Comparison of ENCODE assay signal across 18 cellular contexts in the genomic region with DNA sequence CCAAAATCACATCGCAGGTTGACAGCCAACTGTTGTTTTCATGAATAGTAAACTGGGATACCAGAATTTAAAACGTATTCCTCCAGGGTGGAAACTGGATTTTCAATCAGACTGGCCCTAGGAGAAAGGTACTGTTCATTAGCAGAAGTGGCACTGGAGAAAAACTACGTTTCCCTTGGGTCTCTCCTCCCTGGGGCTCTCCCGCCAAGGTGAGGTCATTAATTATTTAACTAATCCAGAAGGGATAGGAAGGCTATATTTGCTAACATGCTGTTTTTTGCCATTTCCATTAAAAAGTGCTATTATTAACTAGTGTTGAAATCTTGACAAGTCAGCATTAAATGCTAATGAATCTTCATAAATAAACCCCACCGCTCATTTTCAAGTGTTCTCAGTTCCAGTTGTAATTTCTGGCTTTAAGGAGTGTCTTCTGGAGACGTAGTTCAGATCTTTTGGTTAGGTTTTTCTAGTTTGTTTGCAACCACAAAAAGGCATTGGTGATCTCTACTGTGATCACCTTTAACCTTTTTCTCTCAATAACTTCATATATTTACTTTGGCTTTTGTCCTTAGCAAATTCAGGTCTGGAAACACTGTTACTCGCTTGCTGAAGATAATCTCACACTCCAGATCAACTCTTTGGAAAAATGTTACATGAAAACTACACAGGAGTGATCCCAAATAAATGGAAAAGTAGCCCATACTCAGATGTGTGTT. TPM values are rescaled to one million over a fixed set of nuclear protein-coding genes. Genes with fewer than 3 reads are reported as not detected.
DNase-seq lines count a peak whose midpoint lies in the region; ATAC-seq, FAIRE-seq and TF ChIP-seq lines count a peak whose summit lies in the region.
"Had no signal": no experiment of that assay in that cellular context is flagged by ENCODE, and none has a peak within 500 bp of the region (broad histone marks: within the 10 kb centered on the region; RNA-seq: fewer than 3 reads in every experiment).

No MANE protein-coding gene starts in this region.

- H2AFZ ChIP-seq in mammary epithelial cell (ENCODE audit: low read depth, low read length) (no peak overlapping the region), astrocyte (ENCODE audit: low read depth, low read length) (no peak overlapping the region)

- H3K4me2 ChIP-seq in mammary epithelial cell (ENCODE audit: insufficient read depth, low read depth, low read length) (no peak overlapping the region), astrocyte (ENCODE audit: low read length) (peak overlapping the region; percentile 35)

- H3K27me3 ChIP-seq in mammary epithelial cell (ENCODE audit: insufficient read depth, low read length), result no peaks in the 10 kb centered on the region
- no peaks in the 10 kb centered on the region for H3K27me3 ChIP-seq in astrocyte (ENCODE audit: insufficient read depth, low read length)
- H3K27me3 ChIP-seq in upper lobe of right lung, result no peaks in the 10 kb centered on the region
- H3K27me3 ChIP-seq in vagina, result no peaks in the 10 kb centered on the region
- H3K27me3 ChIP-seq: foreskin keratinocyte, Peyer's patch had no signal

- DNase-seq in MCF 10A (ENCODE audit: unreplicated experiment) (no peak), mammary epithelial cell (no peak), astrocyte (ENCODE audit: low read depth) (peak; percentile 29), left colon (no peak), upper lobe of right lung (no peak), vagina (ENCODE audit: extremely low spot score in 2 of 2) (no peak), NCI-H774 (lab: John Stamatoyannopoulos, UW) (no peak), dermis blood vessel endothelial cell (no peak)
- DNase-seq: activated naive CD8-positive, alpha-beta T cell treated with anti-CD3 and anti-CD28 coated beads for 36 hours; EL; foreskin keratinocyte; HCEC 1CT; lower lobe of right lung; NCI-H2107; Peyer's patch; stimulated activated CD4-positive, alpha-beta T cell treated with anti-CD3 and anti-CD28 coated beads, Interleukin-12 subunit alpha, Interleukin-12 subunit beta, amount 100 ng/mL, for 4 hours had no signal

- no peak for FAIRE-seq in astrocyte (lab: Jason Lieb, UNC)
- FAIRE-seq: TTC549 had no signal

- POLR2A ChIA-PET in MCF 10A (lab: Yijun Ruan, JAX), result interaction anchor here (0.7 to 5.6 kb wide), 6 partner anchors 8 to 153 kb away, joined by 3 to 25 read pairs (median 4); a partner anchor contains a TSS

- dilution Hi-C loops in mammary epithelial cell (cut with HindIII; ENCODE audit: low sequenced_read_pairs), result no loop called here

- peaks cover 9% of the 10 kb centered on the region for H4K20me1 ChIP-seq in mammary epithelial cell (ENCODE audit: insufficient read depth, low read length)
- H4K20me1 ChIP-seq in astrocyte (ENCODE audit: insufficient read depth, low read length), result peaks cover 73% of the 10 kb centered on the region

- no peaks in the 10 kb centered on the region for H3K9me3 ChIP-seq in mammary epithelial cell (replicated peaks; ENCODE audit: insufficient read depth, low read length)
- H3K9me3 ChIP-seq in astrocyte (ENCODE audit: insufficient read depth, low read depth, low read length), result no peaks in the 10 kb centered on the region
- H3K9me3 ChIP-seq in upper lobe of right lung, result no peaks in the 10 kb centered on the region
- no peaks in the 10 kb centered on the region for H3K9me3 ChIP-seq in vagina
- H3K9me3 ChIP-seq: lower lobe of right lung, Peyer's patch had no signal

- H3K4me3 ChIP-seq in mammary epithelial cell (replicated peaks in 1 of 3; ENCODE audit: insufficient read depth in 1 of 3, low read depth in 2 of 3, low read length in 3 of 3) (no peak overlapping the region), astrocyte (ENCODE audit: insufficient read depth, low read depth, low read length) (no peak overlapping the region), upper lobe of right lung (no peak overlapping the region), vagina (no peak overlapping the region)
- H3K4me3 ChIP-seq: lower lobe of right lung, Peyer's patch had no signal

- BruUV-seq in MCF 10A (replicated peaks; lab: Mats Ljungman, UMichigan), result no TSS peak
- BruUV-seq in mammary epithelial cell (replicated peaks; lab: Mats Ljungman, UMichigan), result no TSS peak

- TF ChIP-seq CTCF in MCF 10A (IDR thresholded peaks at IDR 0.05; ENCODE audit: unreplicated experiment), result no peak
- TF ChIP-seq CTCF in mammary epithelial cell (conservative IDR thresholded peaks at IDR 0.05 in 1 of 2, IDR thresholded peaks at IDR 0.05 in 1 of 2; ENCODE audit: extremely low read depth in 1 of 2, insufficient read depth in 1 of 2, low read depth in 1 of 2, low read length in 2 of 2), result no peak
- no peak for TF ChIP-seq CTCF in astrocyte (IDR thresholded peaks at IDR 0.05; ENCODE audit: insufficient read depth, low read depth, low read length)
- no peak for TF ChIP-seq CTCF in upper lobe of right lung (IDR thresholded peaks at IDR 0.05)
- no peak for TF ChIP-seq CTCF in vagina (IDR thresholded peaks at IDR 0.05)

- peaks cover 25% of the 10 kb centered on the region for H3K4me1 Mint-ChIP-seq in MCF 10A (ENCODE audit: insufficient read depth, unreplicated experiment)
- H3K4me1 Mint-ChIP-seq in astrocyte (ENCODE audit: low read depth, unreplicated experiment), result peaks cover 54% of the 10 kb centered on the region

- TF ChIP-seq POLR2A in vagina (IDR thresholded peaks at IDR 0.05), result no peak

- CTCF ChIA-PET in MCF 10A (lab: Yijun Ruan, JAX) (interaction anchor here (0.6 to 0.7 kb wide), 2 partner anchors 302 to 492 kb away, joined by 3 to 4 read pairs; no protein-coding TSS in a partner anchor), mammary epithelial cell (lab: Charles Lee; ENCODE audit: low non-redundant PET) (interaction anchor here (0.6 kb wide), 1 partner anchor 288 kb away, joined by 3 read pairs; no protein-coding TSS in a partner anchor)

- H3K4me1 ChIP-seq in mammary epithelial cell (ENCODE audit: insufficient read depth, low read length) (peaks cover 23% of the 10 kb centered on the region), astrocyte (ENCODE audit: insufficient read depth, low read length) (peaks cover 28% of the 10 kb centered on the region), upper lobe of right lung (peaks cover 24% of the 10 kb centered on the region), vagina (peaks cover 36% of the 10 kb centered on the region)

- in situ Hi-C loops in mammary epithelial cell (cut with MboI; ENCODE audit: low sequenced_read_pairs in 2 of 2), result no loop called here

- H3K4me3 Mint-ChIP-seq in MCF 10A (ENCODE audit: unreplicated experiment) (no peak overlapping the region), astrocyte (ENCODE audit: unreplicated experiment) (no peak overlapping the region)
- H3K4me3 Mint-ChIP-seq: activated naive CD8-positive, alpha-beta T cell treated with anti-CD3 and anti-CD28 coated beads for 36 hours had no signal

- H3K27me3 Mint-ChIP-seq in MCF 10A (ENCODE audit: insufficient read depth, unreplicated experiment), result no peaks in the 10 kb centered on the region
- no peaks in the 10 kb centered on the region for H3K27me3 Mint-ChIP-seq in astrocyte (ENCODE audit: low read depth, unreplicated experiment)
- H3K27me3 Mint-ChIP-seq: activated naive CD8-positive, alpha-beta T cell treated with anti-CD3 and anti-CD28 coated beads for 36 hours; IgD-negative memory B cell had no signal

- H3K27ac ChIP-seq in mammary epithelial cell (ENCODE audit: insufficient read depth, low read depth, low read length), result no peak overlapping the region
- no peak overlapping the region for H3K27ac ChIP-seq in astrocyte (ENCODE audit: low read depth, low read length)
- peak overlapping the region; percentile 11 for H3K27ac ChIP-seq in upper lobe of right lung
- H3K27ac ChIP-seq in vagina, result no peak overlapping the region
- H3K27ac ChIP-seq: foreskin keratinocyte, lower lobe of right lung, Peyer's patch had no signal

- peak overlapping the region; percentile 57 for H3K27ac Mint-ChIP-seq in MCF 10A (ENCODE audit: low read depth, unreplicated experiment)
- peak overlapping the region; percentile 58 for H3K27ac Mint-ChIP-seq in astrocyte (ENCODE audit: unreplicated experiment)
- H3K27ac Mint-ChIP-seq: IgD-negative memory B cell had no signal

- WGBS in mammary epithelial cell (ENCODE audit: low coverage, missing lambda C conversion rate), result 86% methylated on average over 7 of the region's 7 CpGs

- peaks cover 3% of the 10 kb centered on the region for H3K36me3 ChIP-seq in mammary epithelial cell (ENCODE audit: insufficient read depth, low read length)
- H3K36me3 ChIP-seq in astrocyte (ENCODE audit: insufficient read depth, low read length), result peaks cover 4% of the 10 kb centered on the region
- H3K36me3 ChIP-seq in upper lobe of right lung, result peaks cover 12% of the 10 kb centered on the region
- H3K36me3 ChIP-seq in vagina, result peaks cover 0 to 5% of the 10 kb centered on the region in 2 donors

- intact Hi-C loops in MCF 10A (cut with micrococcal nuclease), result no loop called here
- intact Hi-C loops in mammary epithelial cell (cut with micrococcal nuclease), result no loop called here
- intact Hi-C loops in left colon (cut with DNase I, micrococcal nuclease), result no loop called here
- intact Hi-C loops in upper lobe of right lung (cut with DNase I), result no loop called here
- intact Hi-C loops in vagina (cut with DNase I), result no loop called here

- H3K79me2 ChIP-seq in mammary epithelial cell (ENCODE audit: insufficient read depth, low read length) (peaks cover 100% of the 10 kb centered on the region), astrocyte (ENCODE audit: insufficient read depth, low read length) (peaks cover 99% of the 10 kb centered on the region)

- H3K9me3 Mint-ChIP-seq in MCF 10A (ENCODE audit: unreplicated experiment) (no peaks in the 10 kb centered on the region), astrocyte (ENCODE audit: unreplicated experiment) (peaks cover 6% of the 10 kb centered on the region)
- H3K9me3 Mint-ChIP-seq: activated naive CD8-positive, alpha-beta T cell treated with anti-CD3 and anti-CD28 coated beads for 36 hours; IgD-negative memory B cell had no signal

- H3K36me3 Mint-ChIP-seq in MCF 10A (ENCODE audit: insufficient read depth, unreplicated experiment), result peaks cover 16% of the 10 kb centered on the region
- H3K36me3 Mint-ChIP-seq in astrocyte (ENCODE audit: low read depth, unreplicated experiment), result peaks cover 3% of the 10 kb centered on the region
- H3K36me3 Mint-ChIP-seq: IgD-negative memory B cell had no signal

- ATAC-seq in left colon, result peak; percentile 59
- ATAC-seq in upper lobe of right lung, result peak; percentile 51
- ATAC-seq: foreskin keratinocyte had no signal

- H3K9ac ChIP-seq in mammary epithelial cell (ENCODE audit: insufficient read depth, low read length), result no peak overlapping the region
- H3K9ac ChIP-seq in astrocyte (ENCODE audit: low read length), result peak overlapping the region; percentile 2

RNA-seq across cellular contexts. Expression of a gene that starts 25.0 kb away (rescaled TPM):
- total RNA-seq in MCF 10A (2022), result 135 and 151 TPM in 2 replicates
- total RNA-seq in mammary epithelial cell, result 100 to 1,000 TPM in 1 of 2 donors, 10 to 100 TPM in 1; 57.3 to 105 TPM
- polyA plus RNA-seq in mammary epithelial cell, result 56.0 TPM
- polyA minus RNA-seq in mammary epithelial cell, result 93.7 TPM
- total RNA-seq in astrocyte, result 131 and 143 TPM in 2 replicates
- total RNA-seq in left colon, result 10 to 100 TPM; 53.4 to 69.7 TPM
- total RNA-seq in upper lobe of right lung, result 103 TPM
- 74.2 TPM for total RNA-seq in vagina
- total RNA-seq in dermis blood vessel endothelial cell, result 71.0 and 73.0 TPM in 2 replicates

RNA-seq across cellular contexts. Expression of a gene that starts 54.8 kb away (rescaled TPM):
- total RNA-seq in MCF 10A (2022) (not detected in 2 replicates), mammary epithelial cell (not detected), astrocyte (not detected in 2 replicates), left colon (under 1 TPM in 1 of 2 donors, not detected in 1; 0.15 TPM), upper lobe of right lung (not detected), vagina (not detected), dermis blood vessel endothelial cell (not detected in 2 replicates)
- not detected for polyA plus RNA-seq in mammary epithelial cell
- not detected for polyA minus RNA-seq in mammary epithelial cell
- total RNA-seq: foreskin keratinocyte, lower lobe of right lung, Peyer's patch had no signal
- polyA plus RNA-seq: foreskin keratinocyte, IgD-negative memory B cell had no signal
